Comparison of ENCODE assay signal across 8 cellular contexts in genomic region chr4:5532100-5532499, GRCh38.
"Had no signal": no experiment of that assay in that cellular context is flagged by ENCODE, and none has a peak within 500 bp of the region (broad histone marks: within the 10 kb centered on the region; RNA-seq: fewer than 3 reads in every experiment).

No MANE protein-coding gene starts in this region.

- DNase-seq: IMR-90, KBM-7, KG1 had no signal

- ATAC-seq: HepG2 had no signal

- H3K4me3 Mint-ChIP-seq: IgD-negative memory B cell had no signal

- FAIRE-seq: HepG2, HTR-8/SVneo had no signal

- H3K27me3 Mint-ChIP-seq: IgD-negative memory B cell had no signal

- H3K36me3 Mint-ChIP-seq: IgD-negative memory B cell had no signal

- H3K9ac ChIP-seq: KMS-11 had no signal

- H3K27ac Mint-ChIP-seq: IgD-negative memory B cell had no signal

- H3K27ac ChIP-seq: HL-60, KMS-11 had no signal

- H3K4me2 ChIP-seq: KMS-11 had no signal
